In the genomic region with DNA sequence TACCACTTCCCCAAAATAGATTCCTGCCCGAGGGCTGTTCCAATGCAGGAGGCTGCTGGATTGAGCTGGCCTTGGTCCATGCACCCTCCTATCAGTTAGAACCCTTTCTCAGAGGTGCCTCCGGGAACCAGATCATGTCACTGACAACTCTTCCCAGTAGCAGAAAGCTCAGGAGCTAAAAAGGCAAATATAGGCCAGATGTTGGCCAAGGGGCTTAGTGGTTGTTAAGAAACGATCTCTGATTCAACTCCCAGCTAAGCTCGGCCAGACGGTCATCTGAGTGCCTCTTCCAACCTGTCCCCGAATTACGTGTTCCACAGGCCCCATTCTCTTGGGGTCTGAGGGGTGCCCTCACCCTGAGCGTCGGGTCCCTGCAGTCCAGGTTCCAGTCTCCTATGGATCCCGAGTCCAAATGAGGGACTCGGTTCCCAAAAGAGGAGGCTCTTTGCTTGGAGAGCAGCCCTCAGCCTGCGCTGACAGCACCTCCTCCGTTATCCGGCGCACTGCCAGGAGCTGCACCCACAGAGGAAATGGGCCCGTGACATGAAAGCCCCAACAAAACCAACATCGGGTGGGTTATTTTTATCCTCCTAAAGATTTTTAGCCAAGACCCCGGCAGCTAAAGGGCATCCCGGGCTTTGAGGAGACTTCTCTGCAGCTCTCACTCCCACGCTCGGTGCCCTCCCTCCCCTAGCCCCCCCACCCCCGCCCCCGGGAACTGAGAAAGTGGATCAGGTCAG, we compare ENCODE assay signal across 8 cellular contexts.
DNase-seq lines count a peak whose midpoint lies in the region; ATAC-seq and TF ChIP-seq lines count a peak whose summit lies in the region.

No MANE protein-coding gene starts in this region.

- H3K4me3 ChIP-seq in colonic mucosa (no peak overlapping the region), sigmoid colon (no peak overlapping the region)

- TF ChIP-seq POLR2A in sigmoid colon (IDR thresholded peaks at IDR 0.05) = no peak

- TF ChIP-seq CTCF in colonic mucosa (IDR thresholded peaks at IDR 0.05) (no peak), sigmoid colon (IDR thresholded peaks at IDR 0.05) (no peak), GM20000 (IDR thresholded peaks at IDR 0.05; ENCODE audit: extremely low read depth, missing control alignments) (no peak)

- peak overlapping the region in 1 of 2 donors; percentile 59 for H3K9ac ChIP-seq in colonic mucosa (ENCODE audit: low read depth in 2 of 2, low read length in 2 of 2)

- H3K4me1 ChIP-seq in colonic mucosa (peaks cover 19% of the 10 kb centered on the region), sigmoid colon (no peaks in the 10 kb centered on the region)

- peak; percentile 39 for ATAC-seq in GM21515 (IDR thresholded peaks at IDR 0.05; ENCODE audit: unreplicated experiment)
- ATAC-seq in HG03039 (IDR thresholded peaks at IDR 0.05; ENCODE audit: unreplicated experiment) = no peak
- ATAC-seq in HG02571 (IDR thresholded peaks at IDR 0.05; ENCODE audit: unreplicated experiment) = no peak

- TF ChIP-seq EP300 in sigmoid colon (IDR thresholded peaks at IDR 0.05) = no peak

- H3K27ac ChIP-seq in colonic mucosa (peak overlapping the region; percentile 58), sigmoid colon (no peak overlapping the region)

- H3K9me3 ChIP-seq in colonic mucosa (no peaks in the 10 kb centered on the region), sigmoid colon (no peaks in the 10 kb centered on the region)

- WGBS in sigmoid colon, 2 donors = 49 to 84% methylated on average over 23 of the region's 23 CpGs

- DNase-seq in T-helper 2 cell (peak in 3 of 5 experiments; percentile 19 to 51 (median 50)), colonic mucosa (no peak), sigmoid colon (peak; percentile 61), GM20000 (ENCODE audit: low spot score) (no peak), GM19238 (ENCODE audit: insufficient read length, low spot score) (no peak)

- intact Hi-C loops in colonic mucosa (cut with DNase I) (no loop called here), sigmoid colon (cut with DNase I) (no loop called here)

- H3K36me3 ChIP-seq in colonic mucosa = no peaks in the 10 kb centered on the region
- H3K36me3 ChIP-seq in sigmoid colon = no peaks in the 10 kb centered on the region

- H3K27me3 ChIP-seq in colonic mucosa = no peaks in the 10 kb centered on the region
- H3K27me3 ChIP-seq in sigmoid colon = no peaks in the 10 kb centered on the region

Comparison
In these comparisons a context has a peak if more than half of its experiments do, and no peak if none do; other contexts are left out.
1. DNase-seq: peak in T-helper 2 cell (3 of 5) and sigmoid colon (single experiment); none in colonic mucosa (single experiment), GM20000 (single experiment) and GM19238 (single experiment).